Comparison of ENCODE assay signal across 1 cellular context in the genomic region with DNA sequence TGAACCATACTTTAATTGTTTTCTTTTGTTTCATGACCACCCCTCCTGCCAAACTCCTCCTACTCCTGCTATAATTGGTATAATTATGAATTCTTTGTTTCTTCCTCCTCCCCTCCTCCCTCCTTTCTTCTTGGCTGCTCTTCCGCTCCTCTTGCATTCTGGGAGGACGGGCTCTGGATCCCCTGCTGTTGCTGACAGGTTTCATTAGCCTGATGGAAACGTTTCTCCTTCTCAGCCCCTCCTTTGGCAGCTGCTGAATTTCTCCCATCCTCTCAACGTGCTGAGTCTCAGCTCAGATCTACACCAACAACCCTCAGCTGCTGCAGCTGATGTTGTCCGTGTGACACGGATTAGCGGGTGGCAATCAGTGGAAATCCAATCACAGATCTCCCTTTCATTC.
TF ChIP-seq lines count a peak whose summit lies in the region.

No MANE protein-coding gene starts in this region.

TF ChIP-seq in HEK293, 187 proteins besides CTCF, POLR2A, EP300 and RAD21 (continued from another document):
- peak; percentile 32; the same call in 1 of the 2 replicates for TF ChIP-seq ZNF341 (tag by site-specific recombination; IDR thresholded peaks at IDR 0.05; ENCODE audit: low read depth)
- no peak for TF ChIP-seq ZNF350 (tag by site-specific recombination; IDR thresholded peaks at IDR 0.05)
- TF ChIP-seq ZNF521 (tag by site-specific recombination; IDR thresholded peaks at IDR 0.05) = no peak
- no peak for TF ChIP-seq OVOL3 (tag by site-specific recombination; IDR thresholded peaks at IDR 0.05)
- TF ChIP-seq ZBTB17 (tag by site-specific recombination; IDR thresholded peaks at IDR 0.05) = peak; percentile 50; the same call in 1 of the 2 replicates
- no peak for TF ChIP-seq ZNF239 (tag by site-specific recombination; IDR thresholded peaks at IDR 0.05)
- TF ChIP-seq, protein P1, sequence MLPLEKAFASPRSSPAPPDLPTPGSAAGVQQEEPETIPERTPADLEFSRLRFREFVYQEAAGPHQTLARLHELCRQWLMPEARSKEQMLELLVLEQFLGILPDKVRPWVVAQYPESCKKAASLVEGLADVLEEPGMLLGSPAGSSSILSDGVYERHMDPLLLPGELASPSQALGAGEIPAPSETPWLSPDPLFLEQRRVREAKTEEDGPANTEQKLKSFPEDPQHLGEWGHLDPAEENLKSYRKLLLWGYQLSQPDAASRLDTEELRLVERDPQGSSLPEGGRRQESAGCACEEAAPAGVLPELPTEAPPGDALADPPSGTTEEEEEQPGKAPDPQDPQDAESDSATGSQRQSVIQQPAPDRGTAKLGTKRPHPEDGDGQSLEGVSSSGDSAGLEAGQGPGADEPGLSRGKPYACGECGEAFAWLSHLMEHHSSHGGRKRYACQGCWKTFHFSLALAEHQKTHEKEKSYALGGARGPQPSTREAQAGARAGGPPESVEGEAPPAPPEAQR (tag by site-specific recombination; IDR thresholded peaks at IDR 0.05) = no peak
- no peak for TF ChIP-seq BCL11A (tag by site-specific recombination; IDR thresholded peaks at IDR 0.05; ENCODE audit: low read depth)
